ENCODE assay signal across 19 cellular contexts in genomic region chr22:19420321-19420720, GRCh38. TPM values are rescaled to one million over a fixed set of nuclear protein-coding genes. Genes with fewer than 3 reads are reported as not detected.
DNase-seq lines count a peak whose midpoint lies in the region; ATAC-seq, FAIRE-seq and TF ChIP-seq lines count a peak whose summit lies in the region.
"Had no signal": no experiment of that assay in that cellular context is flagged by ENCODE, and none has a peak within 500 bp of the region (broad histone marks: within the 10 kb centered on the region; RNA-seq: fewer than 3 reads in every experiment).

No MANE protein-coding gene starts in this region.

- H3K9me3 ChIP-seq in BLaER1 treated with 17β-estradiol and CSF1 and Interleukin-3, amounts not matched to agents 10 nM and 100 nM (replicated peaks in 1 of 11) = peaks cover 0 to 18% (median 15%) of the 10 kb centered on the region in 11 experiments; a peak in 19 of 22 replicates
- no peaks in the 10 kb centered on the region for H3K9me3 ChIP-seq in CD8-positive, alpha-beta T cell (ENCODE audit: low read length)
- no peaks in the 10 kb centered on the region for H3K9me3 ChIP-seq in T-helper 17 cell (ENCODE audit: control insufficient read depth, low read length, poor library complexity, severe bottlenecking)
- H3K9me3 ChIP-seq: testis had no signal

- no peaks in the 10 kb centered on the region for H3K27me3 ChIP-seq in BLaER1 treated with 17β-estradiol and CSF1 and Interleukin-3, amounts not matched to agents 10 nM and 100 nM
- no peaks in the 10 kb centered on the region for H3K27me3 ChIP-seq in CD8-positive, alpha-beta T cell (ENCODE audit: insufficient read depth, low read length)
- H3K27me3 ChIP-seq: testis had no signal

- H3K4me1 ChIP-seq in BLaER1 treated with 17β-estradiol and CSF1 and Interleukin-3, amounts not matched to agents 10 nM and 100 nM = peaks cover 17 to 44% (median 27%) of the 10 kb centered on the region in 10 experiments
- H3K4me1 ChIP-seq in CD8-positive, alpha-beta T cell (ENCODE audit: insufficient read depth, low read length) = peaks cover 44% of the 10 kb centered on the region
- H3K4me1 ChIP-seq: testis had no signal

- no peaks in the 10 kb centered on the region for H3K27me3 Mint-ChIP-seq in CD8-positive, alpha-beta T cell (ENCODE audit: low read depth)
- H3K27me3 Mint-ChIP-seq in T-helper 17 cell = no peaks in the 10 kb centered on the region
- no peaks in the 10 kb centered on the region for H3K27me3 Mint-ChIP-seq in effector memory CD8-positive, alpha-beta T cell
- H3K27me3 Mint-ChIP-seq: memory B cell, progenitor cell of endocrine pancreas had no signal

- peak overlapping the region; percentile 92 for H3K27ac Mint-ChIP-seq in CD8-positive, alpha-beta T cell
- H3K27ac Mint-ChIP-seq in T-helper 17 cell = peak overlapping the region; percentile 96
- H3K27ac Mint-ChIP-seq in effector memory CD8-positive, alpha-beta T cell = peak overlapping the region; percentile 95 to 96
- H3K27ac Mint-ChIP-seq: nephron, progenitor cell of endocrine pancreas had no signal

- CTCF ChIA-PET in CD8-positive, alpha-beta T cell (lab: Charles Lee) = no interaction called here

- H4K20me1 ChIP-seq in BLaER1 treated with 17β-estradiol and CSF1 and Interleukin-3, amounts not matched to agents 10 nM and 100 nM = peaks cover 66 to 100% (median 90%) of the 10 kb centered on the region in 11 experiments

- peaks cover 72% of the 10 kb centered on the region for H3K4me1 Mint-ChIP-seq in CD8-positive, alpha-beta T cell (ENCODE audit: low read depth)
- peaks cover 60% of the 10 kb centered on the region for H3K4me1 Mint-ChIP-seq in T-helper 17 cell
- peaks cover 62 to 74% of the 10 kb centered on the region in 2 donors for H3K4me1 Mint-ChIP-seq in effector memory CD8-positive, alpha-beta T cell (ENCODE audit: low read depth in 2 of 2)

- peaks cover 6% of the 10 kb centered on the region for H3K36me3 Mint-ChIP-seq in CD8-positive, alpha-beta T cell
- H3K36me3 Mint-ChIP-seq in T-helper 17 cell (ENCODE audit: low read depth) = no peaks in the 10 kb centered on the region
- peaks cover 18% of the 10 kb centered on the region for H3K36me3 Mint-ChIP-seq in effector memory CD8-positive, alpha-beta T cell (ENCODE audit: insufficient read depth)

- POLR2A ChIA-PET in CD8-positive, alpha-beta T cell (lab: Charles Lee) = interaction anchor here (1.5 to 2.9 kb wide), 3 partner anchors 9 to 27 kb away, joined by 3 to 19 read pairs (median 4); partner anchors contain the start of genes C22orf39, HIRA and MRPL40

- H3K27ac ChIP-seq in BLaER1 treated with 17β-estradiol and CSF1 and Interleukin-3, amounts not matched to agents 10 nM and 100 nM = peak overlapping the region in 8 of 11 experiments; percentile 35 to 83 (median 68); a peak in 11 of 22 replicates
- peak overlapping the region; percentile 35 for H3K27ac ChIP-seq in CD8-positive, alpha-beta T cell (ENCODE audit: low read depth, low read length)
- H3K27ac ChIP-seq: testis had no signal

- H3K4me2 ChIP-seq in BLaER1 treated with 17β-estradiol and CSF1 and Interleukin-3, amounts not matched to agents 10 nM and 100 nM = peak overlapping the region in 10 of 11 experiments; percentile 46 to 69 (median 56); a peak in 18 of 22 replicates

- H3K4me3 Mint-ChIP-seq in CD8-positive, alpha-beta T cell = peak overlapping the region; percentile 16
- H3K4me3 Mint-ChIP-seq in T-helper 17 cell = no peak overlapping the region
- H3K4me3 Mint-ChIP-seq in effector memory CD8-positive, alpha-beta T cell = peak overlapping the region; percentile 68 to 77
- H3K4me3 Mint-ChIP-seq: memory B cell, nephron had no signal

- H3K9me3 Mint-ChIP-seq in CD8-positive, alpha-beta T cell = no peaks in the 10 kb centered on the region
- no peaks in the 10 kb centered on the region for H3K9me3 Mint-ChIP-seq in effector memory CD8-positive, alpha-beta T cell
- H3K9me3 Mint-ChIP-seq: memory B cell had no signal

- no peak overlapping the region for H3K4me3 ChIP-seq in BLaER1 treated with 17β-estradiol and CSF1 and Interleukin-3, amounts not matched to agents 10 nM and 100 nM
- H3K4me3 ChIP-seq in CD8-positive, alpha-beta T cell (ENCODE audit: low read depth, low read length) = no peak overlapping the region
- H3K4me3 ChIP-seq: skin epidermis, testis had no signal

- intact Hi-C loops in CD8-positive, alpha-beta T cell (cut with DNase I, micrococcal nuclease) = loop anchor here in 1 of 2 experiments (5.0 kb wide), 1 partner anchor 1207 kb away; no protein-coding TSS in a partner anchor

- TF ChIP-seq CTCF in CD8-positive, alpha-beta T cell (IDR thresholded peaks at IDR 0.05) = no peak

- peak overlapping the region in 5 of 11 experiments; percentile 2 to 59 (median 53); a peak in 5 of 22 replicates for H3K9ac ChIP-seq in BLaER1 treated with 17β-estradiol and CSF1 and Interleukin-3, amounts not matched to agents 10 nM and 100 nM

- H3K36me3 ChIP-seq in BLaER1 treated with 17β-estradiol and CSF1 and Interleukin-3, amounts not matched to agents 10 nM and 100 nM = peaks cover 25 to 49% (median 38%) of the 10 kb centered on the region in 11 experiments
- no peaks in the 10 kb centered on the region for H3K36me3 ChIP-seq in CD8-positive, alpha-beta T cell (ENCODE audit: insufficient read depth, low read length)

- DNase-seq in CD8-positive, alpha-beta T cell = no peak
- DNase-seq in T-helper 17 cell (no peak), GM19239 (ENCODE audit: insufficient read length, low spot score) (no peak), SKM-1 treated with dmso at 0.1 percent for 144 hours (lab: John Stamatoyannopoulos, UW; ENCODE audit: unreplicated experiment) (no peak)
- no peak for DNase-seq in effector memory CD8-positive, alpha-beta T cell
- DNase-seq: hypothalamus, kidney, NCI-H1417, SIG-M5, T1000, testis had no signal

- no peak for ATAC-seq in CD8-positive, alpha-beta T cell
- ATAC-seq in T-helper 17 cell = no peak
- peak; percentile 10 for ATAC-seq in effector memory CD8-positive, alpha-beta T cell (replicated peaks)
- no peak for ATAC-seq in GM18511 (IDR thresholded peaks at IDR 0.05; ENCODE audit: unreplicated experiment)
- no peak for ATAC-seq in GM18873 (IDR thresholded peaks at IDR 0.05; ENCODE audit: low FRiP score, unreplicated experiment)

- no peak for FAIRE-seq in GM19239 (lab: Jason Lieb, UNC)
- FAIRE-seq: G401.6, kidney had no signal

RNA-seq across cellular contexts. Expression of gene HIRA, which starts 11.2 kb away (rescaled TPM):
- 10 to 100 TPM; 16.1 to 16.7 TPM for total RNA-seq in CD8-positive, alpha-beta T cell
- 10 to 100 TPM; 23.1 to 24.9 TPM for total RNA-seq in T-helper 17 cell

RNA-seq across cellular contexts. Expression of gene MRPL40, which starts 12.0 kb away (rescaled TPM):
- total RNA-seq in CD8-positive, alpha-beta T cell = 10 to 100 TPM in 1 of 2 experiments, 1 to 10 TPM in 1; 9.9 to 10.5 TPM
- total RNA-seq in T-helper 17 cell = 10 to 100 TPM; 10.2 to 11.1 TPM

RNA-seq across cellular contexts. Expression of gene C22orf39, which starts 27.2 kb away (rescaled TPM):
- 10 to 100 TPM; 31.0 to 34.1 TPM for total RNA-seq in CD8-positive, alpha-beta T cell
- total RNA-seq in T-helper 17 cell = 10 to 100 TPM; 31.6 to 32.7 TPM

RNA-seq across cellular contexts. Expression of gene UFD1, which starts 58.7 kb away (rescaled TPM):
- total RNA-seq in CD8-positive, alpha-beta T cell = 10 to 100 TPM; 67.8 to 70.8 TPM
- 10 to 100 TPM; 76.3 to 79.2 TPM for total RNA-seq in T-helper 17 cell

RNA-seq across cellular contexts. Expression of gene CDC45, which starts 59.4 kb away (rescaled TPM):
- total RNA-seq in CD8-positive, alpha-beta T cell = 1 to 10 TPM; 1.8 to 2.3 TPM
- under 1 TPM; 0.32 to 0.37 TPM for total RNA-seq in T-helper 17 cell
